In genomic region chr20:6112965-6113364, GRCh38 we compare ENCODE assay signal across 2 cellular contexts. TPM values are rescaled to one million over a fixed set of nuclear protein-coding genes. Genes with fewer than 3 reads are reported as not detected.
"Had no signal": no experiment of that assay in that cellular context is flagged by ENCODE, and none has a peak within 500 bp of the region (broad histone marks: within the 10 kb centered on the region; RNA-seq: fewer than 3 reads in every experiment).

No MANE protein-coding gene starts in this region.

RNA-seq across cellular contexts. Expression of gene LRRN4, which starts 59.1 kb away (rescaled TPM):
- total RNA-seq: GM23248, H4 had no signal
- polyA plus RNA-seq: GM23248 had no signal
